ENCODE assay signal across 2 cellular contexts in genomic region chr6:18579165-18579564, GRCh38.
TF ChIP-seq lines count a peak whose summit lies in the region.

No MANE protein-coding gene starts in this region.

TF ChIP-seq in IMR-90, 13 proteins besides CTCF, POLR2A, EP300 and RAD21 (continued from another document):
- no peak for TF ChIP-seq BHLHE40 (IDR thresholded peaks at IDR 0.05; ENCODE audit: low read depth, low read length)
- TF ChIP-seq RCOR1 (IDR thresholded peaks at IDR 0.05; ENCODE audit: insufficient replicate concordance, low read length) = no peak

TF ChIP-seq in K562, 482 proteins besides CTCF, POLR2A, EP300 and RAD21 (continued from another document):
- no peak for TF ChIP-seq ELK3 (CRISPR knock-in tag; IDR thresholded peaks at IDR 0.05)
- no peak for TF ChIP-seq LCOR (CRISPR knock-in tag; IDR thresholded peaks at IDR 0.05)
- no peak for TF ChIP-seq KHSRP (IDR thresholded peaks at IDR 0.05)
- TF ChIP-seq MEF2D (tag; conservative IDR thresholded peaks at IDR 0.05; ENCODE audit: low read depth) = no peak
- TF ChIP-seq FOXA1 (IDR thresholded peaks at IDR 0.05; ENCODE audit: borderline replicate concordance) = no peak
- no peak for TF ChIP-seq GABPB1 (CRISPR knock-in tag; IDR thresholded peaks at IDR 0.05)
